In the genomic region with DNA sequence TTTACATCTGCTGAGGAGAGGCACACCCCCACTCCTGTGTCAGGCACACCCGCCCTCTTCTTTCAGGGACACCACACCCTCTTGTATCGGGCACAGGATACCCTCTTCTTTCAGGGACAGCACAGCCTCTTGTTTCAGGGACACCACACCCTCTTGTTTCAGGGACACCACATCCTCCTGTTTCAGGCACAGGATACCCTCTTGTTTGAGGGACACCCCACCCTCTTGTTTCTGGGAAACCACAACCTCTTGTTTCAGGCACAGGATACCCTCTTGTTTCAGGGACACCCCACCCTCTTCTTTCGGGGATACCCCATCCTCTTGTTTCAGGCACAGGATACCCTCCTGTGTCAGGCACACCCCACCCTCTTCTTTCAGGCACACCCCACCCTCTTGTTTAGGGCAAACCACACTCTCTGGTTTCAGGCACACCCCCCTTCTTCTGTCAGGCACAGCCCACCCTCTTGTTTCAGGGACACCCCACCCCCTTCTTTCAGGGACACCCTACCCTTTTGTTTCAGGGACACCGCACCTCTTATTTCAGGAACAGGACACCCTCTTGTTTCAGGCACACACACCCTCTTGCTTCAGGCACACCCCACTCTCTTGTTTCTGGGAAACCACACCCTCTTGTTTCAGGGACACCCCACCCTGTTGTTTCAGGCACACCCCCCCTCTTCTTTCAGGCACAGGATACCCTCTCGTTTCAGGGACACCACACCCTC, we compare ENCODE assay signal across 14 cellular contexts.
DNase-seq lines count a peak whose midpoint lies in the region; ATAC-seq and TF ChIP-seq lines count a peak whose summit lies in the region.
"Had no signal": no experiment of that assay in that cellular context is flagged by ENCODE, and none has a peak within 500 bp of the region (broad histone marks: within the 10 kb centered on the region; RNA-seq: fewer than 3 reads in every experiment).

No MANE protein-coding gene starts in this region.

- no peak for TF ChIP-seq CTCF in HEK293 (tag by site-specific recombination; IDR thresholded peaks at IDR 0.05)
- no peak for TF ChIP-seq CTCF in RWPE2 (IDR thresholded peaks at IDR 0.05; ENCODE audit: poor library complexity, severe bottlenecking)
- no peak for TF ChIP-seq CTCF in epithelial cell of esophagus (IDR thresholded peaks at IDR 0.05; ENCODE audit: insufficient read depth, low read depth, low read length, missing control alignments)
- no peak for TF ChIP-seq CTCF in osteoblast (IDR thresholded peaks at IDR 0.05; ENCODE audit: extremely low read depth, low read depth, low read length)

- H3K36me3 ChIP-seq in HEK293 (ENCODE audit: control insufficient read depth in 2 of 2, insufficient read depth in 1 of 2, low read length in 2 of 2) = no peaks in the 10 kb centered on the region
- no peaks in the 10 kb centered on the region for H3K36me3 ChIP-seq in RWPE2 (ENCODE audit: low read depth)
- no peaks in the 10 kb centered on the region for H3K36me3 ChIP-seq in osteoblast (ENCODE audit: insufficient read depth, low read length)

- no peak overlapping the region for H3K4me2 ChIP-seq in osteoblast (ENCODE audit: insufficient read depth, low read length)

- DNase-seq in RWPE2 (ENCODE audit: low spot score) (peak; percentile 3), epithelial cell of esophagus (ENCODE audit: low read depth) (peak; percentile 4), osteoblast (ENCODE audit: insufficient read length, low spot score, missing footprints) (peak; percentile 66), SK-N-DZ (ENCODE audit: low spot score) (no peak)
- DNase-seq: KG1, kidney glomerular epithelial cell, NCI-H1930, nephron progenitor cell had no signal

- H3K27ac ChIP-seq in HEK293 (ENCODE audit: extremely low read depth, low read depth, low read length) = no peak overlapping the region
- H3K27ac ChIP-seq in RWPE2 (ENCODE audit: poor library complexity, severe bottlenecking) = no peak overlapping the region
- H3K27ac ChIP-seq in osteoblast (ENCODE audit: low read depth, low read length) = no peak overlapping the region
- H3K27ac ChIP-seq: dorsolateral prefrontal cortex, SK-N-MC had no signal

- H3K9me3 ChIP-seq in HEK293 (ENCODE audit: control insufficient read depth, insufficient read depth, low read depth, low read length) (no peaks in the 10 kb centered on the region), RWPE2 (ENCODE audit: severe bottlenecking) (no peaks in the 10 kb centered on the region), osteoblast (ENCODE audit: low read depth, low read length) (no peaks in the 10 kb centered on the region)
- H3K9me3 ChIP-seq: thyroid gland had no signal

- no peaks in the 10 kb centered on the region for H3K27me3 ChIP-seq in RWPE2 (ENCODE audit: insufficient read depth, poor library complexity, severe bottlenecking)
- H3K27me3 ChIP-seq in osteoblast (ENCODE audit: insufficient read depth, low read length) = no peaks in the 10 kb centered on the region
- H3K27me3 ChIP-seq: thyroid gland had no signal

- no peak for ATAC-seq in RWPE2 (ENCODE audit: low read depth)
- no peak for ATAC-seq in HG03039 (IDR thresholded peaks at IDR 0.05; ENCODE audit: unreplicated experiment)
- no peak for ATAC-seq in HG03460 (IDR thresholded peaks at IDR 0.05; ENCODE audit: unreplicated experiment)

- H3K4me1 ChIP-seq in HEK293 (ENCODE audit: control insufficient read depth, insufficient read depth, low read length) (no peaks in the 10 kb centered on the region), RWPE2 (ENCODE audit: insufficient read depth, poor library complexity, severe bottlenecking) (no peaks in the 10 kb centered on the region), osteoblast (ENCODE audit: insufficient read depth, low read length) (no peaks in the 10 kb centered on the region)

- no peaks in the 10 kb centered on the region for H3K79me2 ChIP-seq in osteoblast (ENCODE audit: insufficient read depth, low read length)

- POLR2A ChIA-PET in HEK293 (lab: Yijun Ruan, JAX) = no interaction called here

- no peaks in the 10 kb centered on the region for H4K20me1 ChIP-seq in osteoblast (ENCODE audit: insufficient read depth, low read length)

- no peak overlapping the region for H2AFZ ChIP-seq in osteoblast (ENCODE audit: low read length)

- H3K4me3 ChIP-seq in HEK293 (ENCODE audit: low read depth, low read length) (no peak overlapping the region), RWPE2 (ENCODE audit: severe bottlenecking) (no peak overlapping the region), epithelial cell of esophagus (ENCODE audit: low read length) (no peak overlapping the region), osteoblast (ENCODE audit: insufficient read depth, low read length) (no peak overlapping the region)
- H3K4me3 ChIP-seq: dorsolateral prefrontal cortex, SK-N-MC, thyroid gland had no signal

- CTCF ChIA-PET in HEK293 (lab: Yijun Ruan, JAX) = no interaction called here

TF ChIP-seq in HEK293, 187 proteins besides CTCF, POLR2A, EP300 and RAD21:
- TF ChIP-seq ZNF155 (tag by site-specific recombination; IDR thresholded peaks at IDR 0.05) (no peak), KLF9 (tag by site-specific recombination; IDR thresholded peaks at IDR 0.05; ENCODE audit: low read depth) (no peak), KLF1 (tag by site-specific recombination; IDR thresholded peaks at IDR 0.05) (peak; percentile 99)
